In genomic region chr2:65026640-65027464, GRCh38 we compare ENCODE assay signal across 22 cellular contexts. TPM values are rescaled to one million over a fixed set of nuclear protein-coding genes. Genes with fewer than 3 reads are reported as not detected.
DNase-seq lines count a peak whose midpoint lies in the region; FAIRE-seq lines count a peak whose summit lies in the region.
"Had no signal": no experiment of that assay in that cellular context is flagged by ENCODE, and none has a peak within 500 bp of the region (broad histone marks: within the 10 kb centered on the region; RNA-seq: fewer than 3 reads in every experiment).

No MANE protein-coding gene starts in this region.

- peaks cover 0 to 6% (median 0%) of the 10 kb centered on the region in 11 experiments; a peak in 2 of 22 replicates for H4K20me1 ChIP-seq in BLaER1 treated with 17β-estradiol and CSF1 and Interleukin-3, amounts not matched to agents 10 nM and 100 nM
- no peaks in the 10 kb centered on the region for H4K20me1 ChIP-seq in Karpas-422 (ENCODE audit: insufficient read depth, low read depth, low read length)

- peak overlapping the region in 1 of 11 experiments; percentile 17; a peak in 1 of 22 replicates for H3K27ac ChIP-seq in BLaER1 treated with 17β-estradiol and CSF1 and Interleukin-3, amounts not matched to agents 10 nM and 100 nM
- peak overlapping the region; percentile 98 for H3K27ac ChIP-seq in Karpas-422 (ENCODE audit: low read length)
- H3K27ac ChIP-seq: cardiac muscle cell, upper lobe of left lung had no signal

- peaks cover 11 to 28% (median 22%) of the 10 kb centered on the region in 11 experiments for H3K36me3 ChIP-seq in BLaER1 treated with 17β-estradiol and CSF1 and Interleukin-3, amounts not matched to agents 10 nM and 100 nM
- H3K36me3 ChIP-seq in Karpas-422 (ENCODE audit: insufficient read depth, low read length), result peaks cover 35% of the 10 kb centered on the region
- H3K36me3 ChIP-seq: cardiac muscle cell, upper lobe of left lung had no signal

- H3K4me1 ChIP-seq in BLaER1 treated with 17β-estradiol and CSF1 and Interleukin-3, amounts not matched to agents 10 nM and 100 nM, result peaks cover 61 to 80% (median 69%) of the 10 kb centered on the region in 10 experiments
- peaks cover 83% of the 10 kb centered on the region for H3K4me1 ChIP-seq in Karpas-422 (ENCODE audit: low read length)

- no peaks in the 10 kb centered on the region for H3K9me3 ChIP-seq in BLaER1 treated with 17β-estradiol and CSF1 and Interleukin-3, amounts not matched to agents 10 nM and 100 nM (replicated peaks in 1 of 11)
- no peaks in the 10 kb centered on the region for H3K9me3 ChIP-seq in Karpas-422 (ENCODE audit: low read length)
- H3K9me3 ChIP-seq: A549, upper lobe of left lung had no signal

- no peak overlapping the region for H3K9ac ChIP-seq in BLaER1 treated with 17β-estradiol and CSF1 and Interleukin-3, amounts not matched to agents 10 nM and 100 nM
- H3K9ac ChIP-seq in Karpas-422 (ENCODE audit: low read length), result peak overlapping the region; percentile 69

- FAIRE-seq in GM19239 (lab: Jason Lieb, UNC), result peak; percentile 75
- FAIRE-seq: A549 had no signal

- DNase-seq in GM19239 (ENCODE audit: insufficient read length, low spot score), result no peak
- DNase-seq in Karpas-422, result peak; percentile 93
- peak; percentile 70 for DNase-seq in germinal center (ENCODE audit: low spot score)
- DNase-seq in D341Med (ENCODE audit: low spot score), result no peak
- no peak for DNase-seq in occipital lobe (lab: John Stamatoyannopoulos, UW)
- DNase-seq in stimulated activated CD8-positive, alpha-beta memory T cell treated with anti-CD3 and anti-CD28 coated beads, Interleukin-4, amount 100 ng/mL, for 48 hours, result no peak
- DNase-seq in NCI-H526 treated with DMSO at 0.1 percent for 48 hours (lab: John Stamatoyannopoulos, UW), result no peak
- DNase-seq: activated CD8-positive, alpha-beta memory T cell treated with anti-CD3 and anti-CD28 coated beads for 24 hours; activated naive CD4-positive, alpha-beta T cell treated with Interleukin-2 at 50 U/mL for 16 hours; activated T-cell treated with anti-CD3 and anti-CD28 coated beads, Interleukin-2, amount 50 U/mL, for 4 hours; Calu3; left cardiac atrium; mesendoderm; NCI-H1436 treated with DMSO at 0.1 percent for 48 hours; NCI-H524 treated with DMSO at 0.1 percent for 48 hours; Right ventricle myocardium superior; stimulated activated CD4-positive, alpha-beta T cell treated with anti-CD3 and anti-CD28 coated beads, Interleukin-15, amount 100 ng/mL, for 24 hours; T-helper 1 cell had no signal

- no peaks in the 10 kb centered on the region for H3K9me2 ChIP-seq in Karpas-422 (replicated peaks; ENCODE audit: insufficient read depth, low read length)

- H3K4me2 ChIP-seq in BLaER1 treated with 17β-estradiol and CSF1 and Interleukin-3, amounts not matched to agents 10 nM and 100 nM, result peak overlapping the region; percentile 35 to 88 (median 66)
- H3K4me2 ChIP-seq in Karpas-422 (ENCODE audit: low read depth, low read length, poor library complexity, severe bottlenecking), result peak overlapping the region; percentile 95

- H3K79me2 ChIP-seq in Karpas-422 (ENCODE audit: low read length), result peaks cover 24% of the 10 kb centered on the region

- no peak overlapping the region for H2AFZ ChIP-seq in Karpas-422 (ENCODE audit: low read length)

- H3K27me3 ChIP-seq in BLaER1 treated with 17β-estradiol and CSF1 and Interleukin-3, amounts not matched to agents 10 nM and 100 nM, result no peaks in the 10 kb centered on the region
- H3K27me3 ChIP-seq in Karpas-422 (ENCODE audit: low read length), result no peaks in the 10 kb centered on the region
- H3K27me3 ChIP-seq: cardiac muscle cell, upper lobe of left lung had no signal

- H3K4me3 ChIP-seq in BLaER1 treated with 17β-estradiol and CSF1 and Interleukin-3, amounts not matched to agents 10 nM and 100 nM, result no peak overlapping the region
- H3K4me3 ChIP-seq in Karpas-422 (ENCODE audit: low read length), result peak overlapping the region; percentile 46
- H3K4me3 ChIP-seq: A549, cardiac muscle cell, upper lobe of left lung had no signal

RNA-seq across cellular contexts. Expression of gene CEP68, which starts 29.4 kb away (rescaled TPM):
- 23.4 and 25.8 TPM in 2 replicates for total RNA-seq in Karpas-422 (2014; rRNA removed; shearing (Covaris generic); ENCODE audit: low replicate concordance)
- total RNA-seq in occipital lobe, result 48.2 TPM

RNA-seq across cellular contexts. Expression of gene SLC1A4, which starts 37.7 kb away (rescaled TPM):
- total RNA-seq in Karpas-422 (2014; rRNA removed; shearing (Covaris generic); ENCODE audit: low replicate concordance), result 114 and 120 TPM in 2 replicates
- total RNA-seq in occipital lobe, result 57.9 TPM

Comparison
In these comparisons a context has a peak if more than half of its experiments do, and no peak if none do; other contexts are left out.
1. DNase-seq: peak in Karpas-422 (single experiment) and germinal center (single experiment); none in GM19239 (single experiment), D341Med (single experiment), occipital lobe (single experiment), stimulated activated CD8-positive, alpha-beta memory T cell treated with anti-CD3 and anti-CD28 coated beads, Interleukin-4, amount 100 ng/mL, for 48 hours (single experiment) and NCI-H526 treated with DMSO at 0.1 percent for 48 hours (single experiment).